ENCODE assay signal across 27 cellular contexts in the genomic region with DNA sequence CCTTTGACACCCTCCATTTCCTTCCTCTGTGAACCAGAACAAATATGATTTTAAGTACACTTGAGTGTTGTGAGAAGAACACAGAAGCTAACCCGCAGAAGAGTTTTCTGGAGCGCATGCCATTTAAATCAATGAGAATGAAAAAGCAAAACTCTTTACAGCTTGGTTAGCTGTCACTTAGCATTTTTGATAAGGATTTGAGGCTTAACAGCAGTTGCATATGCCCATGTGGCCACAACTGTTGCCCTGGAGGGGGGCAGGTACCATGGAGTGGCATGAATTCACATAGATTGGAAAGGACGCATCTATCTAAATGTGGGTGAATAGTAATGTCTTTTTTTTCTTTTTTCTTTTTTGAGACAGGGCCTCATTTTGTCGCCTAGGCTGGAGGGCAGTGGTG.
"Had no signal": no experiment of that assay in that cellular context is flagged by ENCODE, and none has a peak within 500 bp of the region (broad histone marks: within the 10 kb centered on the region; RNA-seq: fewer than 3 reads in every experiment).

No MANE protein-coding gene starts in this region.

- ATAC-seq: activated CD4-positive, CD25-positive, alpha-beta regulatory T cell treated with anti-CD3 and anti-CD28 coated beads, Interleukin-2, amount 50 U/mL, for 24 hours; activated CD8-positive, alpha-beta T cell treated with anti-CD3 and anti-CD28 coated beads for 36 hours; activated naive CD4-positive, alpha-beta T cell treated with anti-CD3 and anti-CD28 coated beads, Interleukin-2, amount 50 U/mL, for 72 hours; activated naive CD8-positive, alpha-beta T cell treated with anti-CD3 and anti-CD28 coated beads, Interleukin-2, amount 50 U/mL, for 24 hours; activated T-cell treated with anti-CD3 and anti-CD28 coated beads, Interleukin-2, amount 50 U/mL, for 4 hours; body of pancreas; Panc1; Right ventricle myocardium inferior had no signal

- DNase-seq: activated CD4-positive, alpha-beta T cell treated with anti-CD3 and anti-CD28 coated beads for 4 hours; activated CD8-positive, alpha-beta T cell treated with anti-CD3 and anti-CD28 coated beads for 36 hours; activated effector memory CD4-positive, alpha-beta T cell treated with anti-CD3 and anti-CD28 coated beads, Interleukin-2, amount 50 U/mL, for 16 hours; activated naive CD4-positive, alpha-beta T cell treated with Interleukin-2 at 50 U/mL for 16 hours; activated naive CD8-positive, alpha-beta T cell treated with anti-CD3 and anti-CD28 coated beads, Interleukin-2, amount 50 U/mL, for 24 hours; activated T-cell treated with anti-CD3 and anti-CD28 coated beads, Interleukin-2, amount 50 U/mL, for 4 hours; amniotic stem cell; body of pancreas; central memory CD4-positive, alpha-beta T cell; MG63; MV-4-11; NCI-H1092 treated with DMSO at 0.1 percent for 48 hours; NCI-H1417 treated with DMSO at 0.1 percent for 48 hours; NCI-H1694; NCI-H2029; NCI-H345; NCI-H510A; NCI-H526 treated with DMSO at 0.1 percent for 48 hours; NCI-H82; OCI-M1; RPMI8226 had no signal

- H3K4me3 Mint-ChIP-seq: activated CD8-positive, alpha-beta T cell treated with anti-CD3 and anti-CD28 coated beads for 36 hours; activated naive CD8-positive, alpha-beta T cell treated with anti-CD3 and anti-CD28 coated beads, Interleukin-2, amount 50 U/mL, for 24 hours; activated T-cell treated with anti-CD3 and anti-CD28 coated beads, Interleukin-2, amount 50 U/mL, for 4 hours; T-helper 1 cell treated with Interleukin-12 subunit alpha and Interleukin-12 subunit beta and Interleukin-4 antibody, amounts not matched to agents 30 μg/mL and 1 μg/mL, for 36 hours had no signal

- H3K4me1 ChIP-seq: ascending aorta, body of pancreas had no signal

- H3K9me3 Mint-ChIP-seq: activated CD8-positive, alpha-beta T cell treated with anti-CD3 and anti-CD28 coated beads for 36 hours; activated naive CD4-positive, alpha-beta T cell treated with anti-CD3 and anti-CD28 coated beads, Interleukin-2, amount 50 U/mL, for 72 hours; activated naive CD8-positive, alpha-beta T cell treated with anti-CD3 and anti-CD28 coated beads, Interleukin-2, amount 50 U/mL, for 24 hours; activated T-cell treated with anti-CD3 and anti-CD28 coated beads, Interleukin-2, amount 50 U/mL, for 4 hours; T-helper 1 cell treated with Interleukin-12 subunit alpha and Interleukin-12 subunit beta and Interleukin-4 antibody, amounts not matched to agents 30 μg/mL and 1 μg/mL, for 36 hours had no signal

- H3K27me3 ChIP-seq: ascending aorta, body of pancreas, MG63 had no signal

- H3K4me1 Mint-ChIP-seq: activated naive CD8-positive, alpha-beta T cell treated with anti-CD3 and anti-CD28 coated beads, Interleukin-2, amount 50 U/mL, for 24 hours had no signal

- H3K27ac Mint-ChIP-seq: activated CD8-positive, alpha-beta T cell treated with anti-CD3 and anti-CD28 coated beads for 36 hours; activated naive CD8-positive, alpha-beta T cell treated with anti-CD3 and anti-CD28 coated beads, Interleukin-2, amount 50 U/mL, for 24 hours had no signal

- H3K9me3 ChIP-seq: ascending aorta, body of pancreas, MG63 had no signal

- H3K27me3 Mint-ChIP-seq: activated CD8-positive, alpha-beta T cell treated with anti-CD3 and anti-CD28 coated beads for 36 hours; activated naive CD8-positive, alpha-beta T cell treated with anti-CD3 and anti-CD28 coated beads, Interleukin-2, amount 50 U/mL, for 24 hours had no signal

- H3K27ac ChIP-seq: ascending aorta, body of pancreas had no signal

- H3K4me3 ChIP-seq: ascending aorta, body of pancreas, MG63 had no signal

- H3K36me3 ChIP-seq: MG63 had no signal
